Comparison of ENCODE assay signal across 8 cellular contexts in genomic region chr19:55586976-55587668, GRCh38. TPM values are rescaled to one million over a fixed set of nuclear protein-coding genes. Genes with fewer than 3 reads are reported as not detected.
DNase-seq lines count a peak whose midpoint lies in the region; ATAC-seq and TF ChIP-seq lines count a peak whose summit lies in the region.

No MANE protein-coding gene starts in this region.

- H3K27me3 ChIP-seq in ectodermal cell (ENCODE audit: control insufficient read depth, insufficient read depth, low read length, poor library complexity, severe bottlenecking) (peaks cover 1% of the 10 kb centered on the region), lower lobe of right lung (ENCODE audit: low read depth) (no peaks in the 10 kb centered on the region)

- no peak for TF ChIP-seq CTCF in lower lobe of right lung (IDR thresholded peaks at IDR 0.05)

- DNase-seq in AG08395 (ENCODE audit: low spot score) (peak; percentile 96), GM19240 (ENCODE audit: insufficient read length, low spot score) (peak; percentile 98), NCI-H82 (lab: John Stamatoyannopoulos, UW) (peak; percentile 98), lower lobe of right lung (peak; percentile 97)
- peak; percentile 95 for DNase-seq in activated CD8-positive, alpha-beta T cell treated with anti-CD3 and anti-CD28 coated beads, Interleukin-2, amount 10 ng/mL, durations not matched to agents 7 days and 5 days
- peak; percentile 90 to 96 for DNase-seq in stimulated activated CD4-positive, alpha-beta T cell treated with anti-CD3 and anti-CD28 coated beads, Interleukin-4, amount 100 ng/mL, for 48 hours (ENCODE audit: low read depth in 2 of 2)

- H3K36me3 Mint-ChIP-seq in activated CD8-positive, alpha-beta T cell treated with anti-CD3 and anti-CD28 coated beads, Interleukin-2, amount 10 ng/mL, durations not matched to agents 7 days and 5 days (ENCODE audit: low read depth): no peaks in the 10 kb centered on the region

- ATAC-seq in HG03565 (IDR thresholded peaks at IDR 0.05; ENCODE audit: unreplicated experiment): peak; percentile 97
- ATAC-seq in activated CD8-positive, alpha-beta T cell treated with anti-CD3 and anti-CD28 coated beads, Interleukin-2, amount 10 ng/mL, durations not matched to agents 7 days and 5 days: peak; percentile 99
- peak; percentile 93 to 94 for ATAC-seq in lower lobe of right lung

- 1 to 2% methylated on average over 40 of the region's 40 CpGs for WGBS in ectodermal cell, 2 experiments

- intact Hi-C loops in lower lobe of right lung (cut with DNase I): no loop called here

- H3K4me1 Mint-ChIP-seq in activated CD8-positive, alpha-beta T cell treated with anti-CD3 and anti-CD28 coated beads, Interleukin-2, amount 10 ng/mL, durations not matched to agents 7 days and 5 days (ENCODE audit: low read depth): peaks cover 21% of the 10 kb centered on the region

- peak overlapping the region; percentile 48 for H3K4me3 ChIP-seq in ectodermal cell (ENCODE audit: insufficient read depth, low read depth, low read length)
- H3K4me3 ChIP-seq in lower lobe of right lung: peak overlapping the region; percentile 44

- peak overlapping the region; percentile 72 for H3K4me3 Mint-ChIP-seq in activated CD8-positive, alpha-beta T cell treated with anti-CD3 and anti-CD28 coated beads, Interleukin-2, amount 10 ng/mL, durations not matched to agents 7 days and 5 days

- POLR2A ChIA-PET in activated CD8-positive, alpha-beta T cell treated with anti-CD3 and anti-CD28 coated beads, Interleukin-2, amount 10 ng/mL, durations not matched to agents 7 days and 5 days (lab: Charles Lee): interaction anchor here (0.7 to 1.1 kb wide), 2 partner anchors 13 to 179 kb away, joined by 3 to 4 read pairs; partner anchors contain the start of genes FIZ1 and UBE2S

- H3K27ac ChIP-seq in ectodermal cell (ENCODE audit: insufficient read depth, low read depth, low read length, poor library complexity, severe bottlenecking) (peak overlapping the region; percentile 92), lower lobe of right lung (peak overlapping the region; percentile 62)

- H3K9me3 ChIP-seq in ectodermal cell (ENCODE audit: control insufficient read depth, low read length) (no peaks in the 10 kb centered on the region), lower lobe of right lung (no peaks in the 10 kb centered on the region)

- peaks cover 13% of the 10 kb centered on the region for H3K4me1 ChIP-seq in ectodermal cell (ENCODE audit: control insufficient read depth, insufficient read depth, low read length)
- peaks cover 33% of the 10 kb centered on the region for H3K4me1 ChIP-seq in lower lobe of right lung

- H3K36me3 ChIP-seq in ectodermal cell (ENCODE audit: control insufficient read depth, insufficient read depth, low read length) (peaks cover 3% of the 10 kb centered on the region), lower lobe of right lung (peaks cover 3% of the 10 kb centered on the region)

- CTCF ChIA-PET in activated CD8-positive, alpha-beta T cell treated with anti-CD3 and anti-CD28 coated beads, Interleukin-2, amount 10 ng/mL, durations not matched to agents 7 days and 5 days (lab: Charles Lee): interaction anchor here (1.4 to 3.2 kb wide), 2 partner anchors 19 to 46 kb away, joined by 4 to 11 read pairs; partner anchors contain the start of gene ZNF865

- H3K9me3 Mint-ChIP-seq in activated CD8-positive, alpha-beta T cell treated with anti-CD3 and anti-CD28 coated beads, Interleukin-2, amount 10 ng/mL, durations not matched to agents 7 days and 5 days (ENCODE audit: insufficient read depth): no peaks in the 10 kb centered on the region

- H3K27me3 Mint-ChIP-seq in activated CD8-positive, alpha-beta T cell treated with anti-CD3 and anti-CD28 coated beads, Interleukin-2, amount 10 ng/mL, durations not matched to agents 7 days and 5 days (ENCODE audit: low read depth): peaks cover 21% of the 10 kb centered on the region

- no peak overlapping the region for H3K27ac Mint-ChIP-seq in activated CD8-positive, alpha-beta T cell treated with anti-CD3 and anti-CD28 coated beads, Interleukin-2, amount 10 ng/mL, durations not matched to agents 7 days and 5 days

RNA-seq across cellular contexts. Expression of gene ZNF579, which starts 6.5 kb away (rescaled TPM):
- total RNA-seq in activated CD8-positive, alpha-beta T cell treated with anti-CD3 and anti-CD28 coated beads, Interleukin-2, amount 10 ng/mL, durations not matched to agents 7 days and 5 days: 1 to 10 TPM; 5.6 to 6.2 TPM
- polyA plus RNA-seq in ectodermal cell (2013, experiment 1 of 4): 19.6 TPM
- 22.2 TPM for polyA plus RNA-seq in ectodermal cell (2013, experiment 2 of 4)
- polyA plus RNA-seq in ectodermal cell (2013, experiment 3 of 4): 24.0 TPM
- polyA plus RNA-seq in ectodermal cell (2013, experiment 4 of 4): 27.6 TPM
- total RNA-seq in lower lobe of right lung: 12.7 TPM

RNA-seq across cellular contexts. Expression of gene FIZ1, which starts 12.2 kb away (rescaled TPM):
- 10 to 100 TPM; 13.6 to 13.7 TPM for total RNA-seq in activated CD8-positive, alpha-beta T cell treated with anti-CD3 and anti-CD28 coated beads, Interleukin-2, amount 10 ng/mL, durations not matched to agents 7 days and 5 days
- polyA plus RNA-seq in ectodermal cell (2013, experiment 1 of 4): 29.6 TPM
- 28.1 TPM for polyA plus RNA-seq in ectodermal cell (2013, experiment 2 of 4)
- polyA plus RNA-seq in ectodermal cell (2013, experiment 3 of 4): 24.1 TPM
- 21.6 TPM for polyA plus RNA-seq in ectodermal cell (2013, experiment 4 of 4)
- 14.3 TPM for total RNA-seq in lower lobe of right lung

RNA-seq across cellular contexts. Expression of gene ZNF524, which starts 13.0 kb away (rescaled TPM):
- 10 to 100 TPM; 21.9 to 25.2 TPM for total RNA-seq in activated CD8-positive, alpha-beta T cell treated with anti-CD3 and anti-CD28 coated beads, Interleukin-2, amount 10 ng/mL, durations not matched to agents 7 days and 5 days
- 6.8 TPM for polyA plus RNA-seq in ectodermal cell (2013, experiment 1 of 4)
- 5.1 TPM for polyA plus RNA-seq in ectodermal cell (2013, experiment 2 of 4)
- 4.3 TPM for polyA plus RNA-seq in ectodermal cell (2013, experiment 3 of 4)
- polyA plus RNA-seq in ectodermal cell (2013, experiment 4 of 4): 4.6 TPM
- 33.4 TPM for total RNA-seq in lower lobe of right lung

RNA-seq across cellular contexts. Expression of gene ZNF865, which starts 18.3 kb away (rescaled TPM):
- 10 to 100 TPM; 14.8 to 15.8 TPM for total RNA-seq in activated CD8-positive, alpha-beta T cell treated with anti-CD3 and anti-CD28 coated beads, Interleukin-2, amount 10 ng/mL, durations not matched to agents 7 days and 5 days
- 11.1 TPM for polyA plus RNA-seq in ectodermal cell (2013, experiment 1 of 4)
- 12.0 TPM for polyA plus RNA-seq in ectodermal cell (2013, experiment 2 of 4)
- 13.7 TPM for polyA plus RNA-seq in ectodermal cell (2013, experiment 3 of 4)
- 14.1 TPM for polyA plus RNA-seq in ectodermal cell (2013, experiment 4 of 4)
- total RNA-seq in lower lobe of right lung: 16.5 TPM

RNA-seq across cellular contexts. Expression of gene ZNF784, which starts 37.2 kb away (rescaled TPM):
- total RNA-seq in activated CD8-positive, alpha-beta T cell treated with anti-CD3 and anti-CD28 coated beads, Interleukin-2, amount 10 ng/mL, durations not matched to agents 7 days and 5 days: 1 to 10 TPM; 5.2 to 5.3 TPM
- 11.8 TPM for polyA plus RNA-seq in ectodermal cell (2013, experiment 1 of 4)
- 13.0 TPM for polyA plus RNA-seq in ectodermal cell (2013, experiment 2 of 4)
- polyA plus RNA-seq in ectodermal cell (2013, experiment 3 of 4): 12.9 TPM
- 13.6 TPM for polyA plus RNA-seq in ectodermal cell (2013, experiment 4 of 4)
- 7.1 TPM for total RNA-seq in lower lobe of right lung

Comparison
In these comparisons a context has a peak if more than half of its experiments do, and no peak if none do; other contexts are left out.
1. Peak in every context shown above with its lines: DNase-seq, ATAC-seq, H3K4me3 ChIP-seq and H3K27ac ChIP-seq.